Comparison of ENCODE assay signal across 1 cellular context in the genomic region with DNA sequence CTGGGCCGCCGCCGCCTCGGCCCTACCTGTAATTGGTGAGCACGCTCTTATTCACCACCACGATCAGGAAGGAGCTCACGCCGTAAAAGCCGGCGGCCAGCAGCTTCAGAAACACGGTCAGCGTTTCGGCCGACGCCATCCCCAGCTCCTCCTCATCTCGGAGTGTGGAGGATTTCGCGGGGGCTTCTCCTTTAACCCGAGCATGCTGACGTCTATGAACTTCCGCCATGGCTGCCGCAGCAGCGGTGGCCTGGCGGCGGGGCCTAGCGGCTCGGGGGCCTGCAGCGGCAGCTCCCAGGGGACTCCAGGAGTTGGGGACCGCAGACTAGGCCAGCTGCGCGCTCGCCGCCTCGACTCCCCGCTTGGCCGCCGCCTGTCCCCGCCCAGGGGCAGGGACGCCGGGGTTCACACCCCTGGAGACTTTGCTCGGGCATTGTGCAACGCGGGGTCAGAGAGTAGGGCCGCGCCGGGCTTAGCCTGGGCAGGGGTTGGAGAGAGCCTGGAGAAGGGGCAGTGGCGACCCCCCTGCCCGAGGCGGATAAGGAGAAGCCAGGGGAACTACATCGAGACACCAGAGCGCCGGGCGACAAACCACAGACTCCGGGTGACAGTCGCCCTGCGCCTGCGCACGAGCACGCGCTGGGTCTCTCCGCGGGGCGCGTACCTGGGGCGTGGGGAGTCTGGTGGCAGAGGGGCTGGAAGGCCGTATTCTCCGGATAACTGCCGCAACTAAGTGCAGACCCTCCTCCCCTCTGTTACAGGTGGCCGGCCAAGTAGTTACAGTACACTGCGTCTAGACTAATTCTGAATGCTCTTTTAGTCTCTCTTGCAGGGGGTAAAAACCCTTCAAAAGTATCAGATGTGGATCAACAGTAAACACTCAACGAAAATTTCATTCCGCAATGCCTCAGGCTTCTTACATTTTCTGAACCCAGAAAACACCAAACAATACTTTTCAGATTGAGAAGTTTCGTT.
TF ChIP-seq lines count a peak whose summit lies in the region.

A gene (minus strand): TSS at position 364 of the 975 bp plus-strand sequence. CDS start 135 bp downstream, at position 229.

TF ChIP-seq in K562, 482 proteins besides CTCF, POLR2A, EP300 and RAD21 (continued from another document and continues in another):
- TF ChIP-seq, protein P1, sequence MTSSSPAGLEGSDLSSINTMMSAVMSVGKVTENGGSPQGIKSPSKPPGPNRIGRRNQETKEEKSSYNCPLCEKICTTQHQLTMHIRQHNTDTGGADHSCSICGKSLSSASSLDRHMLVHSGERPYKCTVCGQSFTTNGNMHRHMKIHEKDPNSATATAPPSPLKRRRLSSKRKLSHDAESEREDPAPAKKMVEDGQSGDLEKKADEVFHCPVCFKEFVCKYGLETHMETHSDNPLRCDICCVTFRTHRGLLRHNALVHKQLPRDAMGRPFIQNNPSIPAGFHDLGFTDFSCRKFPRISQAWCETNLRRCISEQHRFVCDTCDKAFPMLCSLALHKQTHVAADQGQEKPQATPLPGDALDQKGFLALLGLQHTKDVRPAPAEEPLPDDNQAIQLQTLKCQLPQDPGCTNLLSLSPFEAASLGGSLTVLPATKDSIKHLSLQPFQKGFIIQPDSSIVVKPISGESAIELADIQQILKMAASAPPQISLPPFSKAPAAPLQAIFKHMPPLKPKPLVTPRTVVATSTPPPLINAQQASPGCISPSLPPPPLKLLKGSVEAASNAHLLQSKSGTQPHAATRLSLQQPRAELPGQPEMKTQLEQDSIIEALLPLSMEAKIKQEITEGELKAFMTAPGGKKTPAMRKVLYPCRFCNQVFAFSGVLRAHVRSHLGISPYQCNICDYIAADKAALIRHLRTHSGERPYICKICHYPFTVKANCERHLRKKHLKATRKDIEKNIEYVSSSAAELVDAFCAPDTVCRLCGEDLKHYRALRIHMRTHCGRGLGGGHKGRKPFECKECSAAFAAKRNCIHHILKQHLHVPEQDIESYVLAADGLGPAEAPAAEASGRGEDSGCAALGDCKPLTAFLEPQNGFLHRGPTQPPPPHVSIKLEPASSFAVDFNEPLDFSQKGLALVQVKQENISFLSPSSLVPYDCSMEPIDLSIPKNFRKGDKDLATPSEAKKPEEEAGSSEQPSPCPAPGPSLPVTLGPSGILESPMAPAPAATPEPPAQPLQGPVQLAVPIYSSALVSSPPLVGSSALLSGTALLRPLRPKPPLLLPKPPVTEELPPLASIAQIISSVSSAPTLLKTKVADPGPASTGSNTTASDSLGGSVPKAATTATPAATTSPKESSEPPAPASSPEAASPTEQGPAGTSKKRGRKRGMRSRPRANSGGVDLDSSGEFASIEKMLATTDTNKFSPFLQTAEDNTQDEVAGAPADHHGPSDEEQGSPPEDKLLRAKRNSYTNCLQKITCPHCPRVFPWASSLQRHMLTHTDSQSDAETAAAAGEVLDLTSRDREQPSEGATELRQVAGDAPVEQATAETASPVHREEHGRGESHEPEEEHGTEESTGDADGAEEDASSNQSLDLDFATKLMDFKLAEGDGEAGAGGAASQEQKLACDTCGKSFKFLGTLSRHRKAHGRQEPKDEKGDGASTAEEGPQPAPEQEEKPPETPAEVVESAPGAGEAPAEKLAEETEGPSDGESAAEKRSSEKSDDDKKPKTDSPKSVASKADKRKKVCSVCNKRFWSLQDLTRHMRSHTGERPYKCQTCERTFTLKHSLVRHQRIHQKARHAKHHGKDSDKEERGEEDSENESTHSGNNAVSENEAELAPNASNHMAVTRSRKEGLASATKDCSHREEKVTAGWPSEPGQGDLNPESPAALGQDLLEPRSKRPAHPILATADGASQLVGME (CRISPR knock-in tag; IDR thresholded peaks at IDR 0.05), result no peak
- TF ChIP-seq HNRNPH1 (optimal IDR thresholded peaks at IDR 0.05; ENCODE audit: low read depth, low read length) (no peak), MEF2A (IDR thresholded peaks at IDR 0.05; ENCODE audit: control insufficient read depth, low read depth, low read length) (no peak), WHSC1 (IDR thresholded peaks at IDR 0.05; ENCODE audit: low read length) (no peak), SMC3 (conservative IDR thresholded peaks at IDR 0.05; ENCODE audit: insufficient read depth, low read depth, low read length) (no peak), ZNF347 (CRISPR knock-in tag; IDR thresholded peaks at IDR 0.05; ENCODE audit: low read depth) (no peak), KAT7 (CRISPR knock-in tag; IDR thresholded peaks at IDR 0.05; ENCODE audit: borderline replicate concordance) (peak; percentile 80; the same call in 1 of the 2 replicates), CTBP1 (IDR thresholded peaks at IDR 0.05; ENCODE audit: borderline replicate concordance) (0 out of 2 replicates have a peak, but pooled peaks have one; percentile 9), GTF2E2 (tag; IDR thresholded peaks at IDR 0.05) (peak; percentile 94), SP1 (CRISPR knock-in tag; IDR thresholded peaks at IDR 0.05) (peak; percentile 40; the same call in 1 of the 2 replicates), ZNF668 (CRISPR knock-in tag; IDR thresholded peaks at IDR 0.05) (no peak), PHF20 (IDR thresholded peaks at IDR 0.05; ENCODE audit: partially characterized antibody) (peak; percentile 78), RNF2 (IDR thresholded peaks at IDR 0.05) (no peak), NEUROD1 (IDR thresholded peaks at IDR 0.05; ENCODE audit: borderline replicate concordance, low read depth, low read length, partially characterized antibody) (no peak), PTBP1 (IDR thresholded peaks at IDR 0.05; ENCODE audit: low read depth, low read length) (no peak), ZNF780A (CRISPR knock-in tag; IDR thresholded peaks at IDR 0.05) (no peak), TBP (optimal IDR thresholded peaks at IDR 0.05; ENCODE audit: low read depth, low read length) (peak; percentile 8), TEAD1 (CRISPR knock-in tag; IDR thresholded peaks at IDR 0.05) (0 out of 4 replicates have a peak, but pooled peaks have one; percentile 11 to 13), GABPB1 (CRISPR knock-in tag; IDR thresholded peaks at IDR 0.05) (peak; percentile 66; the same call in 1 of the 2 replicates), GTF2F1 (IDR thresholded peaks at IDR 0.05; ENCODE audit: low read depth, low read length) (peak; percentile 63; the same call in 1 of the 2 replicates), ZNF695 (CRISPR knock-in tag; IDR thresholded peaks at IDR 0.05) (no peak), ATF1 (CRISPR knock-in tag; IDR thresholded peaks at IDR 0.05) (0 out of 2 replicates have a peak, but pooled peaks have one; percentile 4), ATF1 (tag; IDR thresholded peaks at IDR 0.05) (peak; percentile 87), ZNF143 (CRISPR knock-in tag; IDR thresholded peaks at IDR 0.05) (no peak), FOXJ3 (CRISPR knock-in tag; IDR thresholded peaks at IDR 0.05) (no peak), SMAD4 (CRISPR knock-in tag; conservative IDR thresholded peaks at IDR 0.05) (peak; percentile 40; the same call in 1 of the 2 replicates), RBM17 (IDR thresholded peaks at IDR 0.05; ENCODE audit: borderline replicate concordance, low read depth, low read length) (no peak), SIN3B (IDR thresholded peaks at IDR 0.05; ENCODE audit: low read depth) (no peak), ZNF175 (CRISPR knock-in tag; IDR thresholded peaks at IDR 0.05; ENCODE audit: low read depth) (no peak), NR2C1 (IDR thresholded peaks at IDR 0.05) (no peak), NR2C1 (tag; IDR thresholded peaks at IDR 0.05) (peak; percentile 58), FOXA3 (CRISPR knock-in tag; conservative IDR thresholded peaks at IDR 0.05 in 1 of 2, IDR thresholded peaks at IDR 0.05 in 1 of 2) (peak in 1 of 2 experiments; percentile 16; a peak in 1 of 4 replicates), KLF13 (tag; IDR thresholded peaks at IDR 0.05; ENCODE audit: borderline replicate concordance, low read depth) (no peak)
- TF ChIP-seq, protein P2, sequence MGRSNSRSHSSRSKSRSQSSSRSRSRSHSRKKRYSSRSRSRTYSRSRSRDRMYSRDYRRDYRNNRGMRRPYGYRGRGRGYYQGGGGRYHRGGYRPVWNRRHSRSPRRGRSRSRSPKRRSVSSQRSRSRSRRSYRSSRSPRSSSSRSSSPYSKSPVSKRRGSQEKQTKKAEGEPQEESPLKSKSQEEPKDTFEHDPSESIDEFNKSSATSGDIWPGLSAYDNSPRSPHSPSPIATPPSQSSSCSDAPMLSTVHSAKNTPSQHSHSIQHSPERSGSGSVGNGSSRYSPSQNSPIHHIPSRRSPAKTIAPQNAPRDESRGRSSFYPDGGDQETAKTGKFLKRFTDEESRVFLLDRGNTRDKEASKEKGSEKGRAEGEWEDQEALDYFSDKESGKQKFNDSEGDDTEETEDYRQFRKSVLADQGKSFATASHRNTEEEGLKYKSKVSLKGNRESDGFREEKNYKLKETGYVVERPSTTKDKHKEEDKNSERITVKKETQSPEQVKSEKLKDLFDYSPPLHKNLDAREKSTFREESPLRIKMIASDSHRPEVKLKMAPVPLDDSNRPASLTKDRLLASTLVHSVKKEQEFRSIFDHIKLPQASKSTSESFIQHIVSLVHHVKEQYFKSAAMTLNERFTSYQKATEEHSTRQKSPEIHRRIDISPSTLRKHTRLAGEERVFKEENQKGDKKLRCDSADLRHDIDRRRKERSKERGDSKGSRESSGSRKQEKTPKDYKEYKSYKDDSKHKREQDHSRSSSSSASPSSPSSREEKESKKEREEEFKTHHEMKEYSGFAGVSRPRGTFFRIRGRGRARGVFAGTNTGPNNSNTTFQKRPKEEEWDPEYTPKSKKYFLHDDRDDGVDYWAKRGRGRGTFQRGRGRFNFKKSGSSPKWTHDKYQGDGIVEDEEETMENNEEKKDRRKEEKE (IDR thresholded peaks at IDR 0.05; ENCODE audit: borderline replicate concordance in 1 of 2, control insufficient read depth in 1 of 2, low read depth in 2 of 2, low read length in 1 of 2), result no peak
- TF ChIP-seq, protein P3, sequence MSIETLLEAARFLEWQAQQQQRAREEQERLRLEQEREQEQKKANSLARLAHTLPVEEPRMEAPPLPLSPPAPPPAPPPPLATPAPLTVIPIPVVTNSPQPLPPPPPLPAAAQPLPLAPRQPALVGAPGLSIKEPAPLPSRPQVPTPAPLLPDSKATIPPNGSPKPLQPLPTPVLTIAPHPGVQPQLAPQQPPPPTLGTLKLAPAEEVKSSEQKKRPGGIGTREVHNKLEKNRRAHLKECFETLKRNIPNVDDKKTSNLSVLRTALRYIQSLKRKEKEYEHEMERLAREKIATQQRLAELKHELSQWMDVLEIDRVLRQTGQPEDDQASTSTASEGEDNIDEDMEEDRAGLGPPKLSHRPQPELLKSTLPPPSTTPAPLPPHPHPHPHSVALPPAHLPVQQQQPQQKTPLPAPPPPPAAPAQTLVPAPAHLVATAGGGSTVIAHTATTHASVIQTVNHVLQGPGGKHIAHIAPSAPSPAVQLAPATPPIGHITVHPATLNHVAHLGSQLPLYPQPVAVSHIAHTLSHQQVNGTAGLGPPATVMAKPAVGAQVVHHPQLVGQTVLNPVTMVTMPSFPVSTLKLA (conservative IDR thresholded peaks at IDR 0.05), result peak in 1 of 2 experiments; percentile 64; a peak in 3 of 4 replicates
- TF ChIP-seq, protein P4, sequence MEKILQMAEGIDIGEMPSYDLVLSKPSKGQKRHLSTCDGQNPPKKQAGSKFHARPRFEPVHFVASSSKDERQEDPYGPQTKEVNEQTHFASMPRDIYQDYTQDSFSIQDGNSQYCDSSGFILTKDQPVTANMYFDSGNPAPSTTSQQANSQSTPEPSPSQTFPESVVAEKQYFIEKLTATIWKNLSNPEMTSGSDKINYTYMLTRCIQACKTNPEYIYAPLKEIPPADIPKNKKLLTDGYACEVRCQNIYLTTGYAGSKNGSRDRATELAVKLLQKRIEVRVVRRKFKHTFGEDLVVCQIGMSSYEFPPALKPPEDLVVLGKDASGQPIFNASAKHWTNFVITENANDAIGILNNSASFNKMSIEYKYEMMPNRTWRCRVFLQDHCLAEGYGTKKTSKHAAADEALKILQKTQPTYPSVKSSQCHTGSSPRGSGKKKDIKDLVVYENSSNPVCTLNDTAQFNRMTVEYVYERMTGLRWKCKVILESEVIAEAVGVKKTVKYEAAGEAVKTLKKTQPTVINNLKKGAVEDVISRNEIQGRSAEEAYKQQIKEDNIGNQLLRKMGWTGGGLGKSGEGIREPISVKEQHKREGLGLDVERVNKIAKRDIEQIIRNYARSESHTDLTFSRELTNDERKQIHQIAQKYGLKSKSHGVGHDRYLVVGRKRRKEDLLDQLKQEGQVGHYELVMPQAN (IDR thresholded peaks at IDR 0.05; ENCODE audit: borderline replicate concordance), result no peak
- TF ChIP-seq, protein P5, sequence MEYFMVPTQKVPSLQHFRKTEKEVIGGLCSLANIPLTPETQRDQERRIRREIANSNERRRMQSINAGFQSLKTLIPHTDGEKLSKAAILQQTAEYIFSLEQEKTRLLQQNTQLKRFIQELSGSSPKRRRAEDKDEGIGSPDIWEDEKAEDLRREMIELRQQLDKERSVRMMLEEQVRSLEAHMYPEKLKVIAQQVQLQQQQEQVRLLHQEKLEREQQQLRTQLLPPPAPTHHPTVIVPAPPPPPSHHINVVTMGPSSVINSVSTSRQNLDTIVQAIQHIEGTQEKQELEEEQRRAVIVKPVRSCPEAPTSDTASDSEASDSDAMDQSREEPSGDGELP (CRISPR knock-in tag; IDR thresholded peaks at IDR 0.05; ENCODE audit: borderline replicate concordance), result peak; percentile 58; the same call in 1 of the 2 replicates
- TF ChIP-seq, protein P6, sequence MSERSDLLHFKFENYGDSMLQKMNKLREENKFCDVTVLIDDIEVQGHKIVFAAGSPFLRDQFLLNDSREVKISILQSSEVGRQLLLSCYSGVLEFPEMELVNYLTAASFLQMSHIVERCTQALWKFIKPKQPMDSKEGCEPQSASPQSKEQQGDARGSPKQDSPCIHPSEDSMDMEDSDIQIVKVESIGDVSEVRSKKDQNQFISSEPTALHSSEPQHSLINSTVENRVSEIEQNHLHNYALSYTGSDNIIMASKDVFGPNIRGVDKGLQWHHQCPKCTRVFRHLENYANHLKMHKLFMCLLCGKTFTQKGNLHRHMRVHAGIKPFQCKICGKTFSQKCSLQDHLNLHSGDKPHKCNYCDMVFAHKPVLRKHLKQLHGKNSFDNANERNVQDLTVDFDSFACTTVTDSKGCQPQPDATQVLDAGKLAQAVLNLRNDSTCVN (CRISPR knock-in tag; IDR thresholded peaks at IDR 0.05), result no peak
- TF ChIP-seq, protein P7, sequence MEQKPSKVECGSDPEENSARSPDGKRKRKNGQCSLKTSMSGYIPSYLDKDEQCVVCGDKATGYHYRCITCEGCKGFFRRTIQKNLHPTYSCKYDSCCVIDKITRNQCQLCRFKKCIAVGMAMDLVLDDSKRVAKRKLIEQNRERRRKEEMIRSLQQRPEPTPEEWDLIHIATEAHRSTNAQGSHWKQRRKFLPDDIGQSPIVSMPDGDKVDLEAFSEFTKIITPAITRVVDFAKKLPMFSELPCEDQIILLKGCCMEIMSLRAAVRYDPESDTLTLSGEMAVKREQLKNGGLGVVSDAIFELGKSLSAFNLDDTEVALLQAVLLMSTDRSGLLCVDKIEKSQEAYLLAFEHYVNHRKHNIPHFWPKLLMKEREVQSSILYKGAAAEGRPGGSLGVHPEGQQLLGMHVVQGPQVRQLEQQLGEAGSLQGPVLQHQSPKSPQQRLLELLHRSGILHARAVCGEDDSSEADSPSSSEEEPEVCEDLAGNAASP (IDR thresholded peaks at IDR 0.05), result no peak
